Comparison of ENCODE assay signal across 12 cellular contexts in the genomic region with DNA sequence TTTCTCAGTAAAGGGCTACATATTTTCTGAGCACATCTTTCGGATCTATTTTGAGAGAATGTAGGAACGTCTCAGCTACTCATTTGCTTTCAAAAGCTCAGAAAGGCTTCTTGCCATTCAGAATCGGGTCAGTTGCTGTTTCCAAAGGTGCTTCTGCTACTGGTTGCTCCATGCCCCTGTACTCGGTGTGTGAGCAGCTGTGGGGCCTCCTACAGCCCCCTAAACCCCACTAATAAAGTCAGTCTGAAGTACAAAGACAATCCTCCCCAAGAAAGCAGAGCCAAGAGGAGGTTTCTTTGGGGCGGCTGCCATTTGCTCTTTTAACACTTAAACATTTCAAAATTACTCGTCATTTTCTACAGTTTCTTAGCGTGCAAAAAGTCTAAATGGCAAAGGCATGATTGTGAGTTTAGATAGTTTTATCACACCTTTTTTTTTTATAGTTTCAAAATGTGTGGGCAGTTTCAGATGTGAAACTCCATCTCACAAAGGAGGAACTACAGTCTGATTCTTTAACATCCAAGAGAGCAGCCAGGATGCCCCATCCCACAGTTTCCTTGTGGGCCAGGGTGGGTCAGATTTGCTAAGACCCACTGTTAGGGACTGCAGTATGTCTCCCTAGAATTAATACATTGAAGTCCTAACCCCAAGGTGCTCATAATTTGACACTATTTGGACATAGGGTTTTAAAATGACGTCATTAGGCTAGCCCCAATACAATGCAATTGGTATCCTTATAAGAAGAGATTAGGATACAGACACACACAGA. TPM values are rescaled to one million over a fixed set of nuclear protein-coding genes. Genes with fewer than 3 reads are reported as not detected.
DNase-seq lines count a peak whose midpoint lies in the region; ATAC-seq and TF ChIP-seq lines count a peak whose summit lies in the region.
"Had no signal": no experiment of that assay in that cellular context is flagged by ENCODE, and none has a peak within 500 bp of the region (broad histone marks: within the 10 kb centered on the region; RNA-seq: fewer than 3 reads in every experiment).

No MANE protein-coding gene starts in this region.

- H3K4me2 ChIP-seq in GM23248 (ENCODE audit: unreplicated experiment) = no peak overlapping the region

- H3K4me1 Mint-ChIP-seq in stimulated activated naive CD8-positive, alpha-beta T cell treated with anti-CD3 and anti-CD28 coated beads, Interleukin-15, Interleukin-2, amounts not matched to agents 100 ng/mL and 50 ng/mL, for 24 hours (ENCODE audit: low read depth) = peaks cover 100% of the 10 kb centered on the region
- H3K4me1 Mint-ChIP-seq in T-helper 2 cell treated with Interferon-gamma antibody and Interleukin-4, amounts not matched to agents 5 μg/mL and 100 μg/mL, for 36 hours (ENCODE audit: low read depth) = peaks cover 69% of the 10 kb centered on the region

- no peak overlapping the region for H3K9ac ChIP-seq in GM23248

- H3K79me2 ChIP-seq in GM23248 (ENCODE audit: insufficient read depth) = no peaks in the 10 kb centered on the region; the same call in 1 of the 2 replicates

- peak overlapping the region; percentile 98 for H3K4me3 Mint-ChIP-seq in stimulated activated naive CD8-positive, alpha-beta T cell treated with anti-CD3 and anti-CD28 coated beads, Interleukin-15, Interleukin-2, amounts not matched to agents 100 ng/mL and 50 ng/mL, for 24 hours
- peak overlapping the region; percentile 93 for H3K4me3 Mint-ChIP-seq in T-helper 2 cell treated with Interferon-gamma antibody and Interleukin-4, amounts not matched to agents 5 μg/mL and 100 μg/mL, for 36 hours

- H3K36me3 ChIP-seq in esophagus muscularis mucosa = no peaks in the 10 kb centered on the region
- no peaks in the 10 kb centered on the region for H3K36me3 ChIP-seq in GM23248 (ENCODE audit: low read depth)
- H3K36me3 ChIP-seq: uterus had no signal

- H3K9me2 ChIP-seq in GM23248 (ENCODE audit: insufficient read depth) = no peaks in the 10 kb centered on the region

- H3K27ac ChIP-seq in esophagus muscularis mucosa (replicated peaks in 1 of 4) (no peak overlapping the region), GM23248 (no peak overlapping the region)
- H3K27ac ChIP-seq: uterus had no signal

- H3K36me3 Mint-ChIP-seq in stimulated activated naive CD8-positive, alpha-beta T cell treated with anti-CD3 and anti-CD28 coated beads, Interleukin-15, Interleukin-2, amounts not matched to agents 100 ng/mL and 50 ng/mL, for 24 hours (ENCODE audit: low read depth) = peaks cover 19% of the 10 kb centered on the region
- H3K36me3 Mint-ChIP-seq in T-helper 2 cell treated with Interferon-gamma antibody and Interleukin-4, amounts not matched to agents 5 μg/mL and 100 μg/mL, for 36 hours (ENCODE audit: low read depth) = peaks cover 71% of the 10 kb centered on the region

- H3K4me3 ChIP-seq in esophagus muscularis mucosa (no peak overlapping the region), GM23248 (no peak overlapping the region)
- H3K4me3 ChIP-seq: uterus had no signal

- H3K9me3 ChIP-seq in esophagus muscularis mucosa (no peaks in the 10 kb centered on the region), GM23248 (ENCODE audit: low read depth) (no peaks in the 10 kb centered on the region)
- H3K9me3 ChIP-seq: uterus had no signal

- intact Hi-C loops in esophagus muscularis mucosa (cut with DNase I) = no loop called here

- DNase-seq in stimulated activated naive CD8-positive, alpha-beta T cell treated with anti-CD3 and anti-CD28 coated beads, Interleukin-15, Interleukin-2, amounts not matched to agents 100 U/mL and 50 U/mL, for 24 hours = no peak
- DNase-seq in T-helper 2 cell treated with Interferon-gamma antibody and Interleukin-4, amounts not matched to agents 5 μg/mL and 100 μg/mL, for 36 hours (ENCODE audit: low spot score) = peak; percentile 50
- DNase-seq in esophagus muscularis mucosa (ENCODE audit: extremely low spot score) (peak; percentile 86), D341Med (ENCODE audit: low spot score) (no peak), GM10248 (ENCODE audit: extremely low spot score) (no peak), GM13977 (ENCODE audit: low spot score) (no peak), GM23248 (no peak)
- DNase-seq: cortex of kidney, NCI-H345, uterus had no signal

- peaks cover 5% of the 10 kb centered on the region for H3K27me3 Mint-ChIP-seq in stimulated activated naive CD8-positive, alpha-beta T cell treated with anti-CD3 and anti-CD28 coated beads, Interleukin-15, Interleukin-2, amounts not matched to agents 100 ng/mL and 50 ng/mL, for 24 hours
- no peaks in the 10 kb centered on the region for H3K27me3 Mint-ChIP-seq in T-helper 2 cell treated with Interferon-gamma antibody and Interleukin-4, amounts not matched to agents 5 μg/mL and 100 μg/mL, for 36 hours (ENCODE audit: low read depth)

- CTCF ChIA-PET in GM10248 (lab: Yijun Ruan, JAX) = no interaction called here

- H3F3A ChIP-seq in GM23248 (ENCODE audit: insufficient read depth) = peaks cover 39% of the 10 kb centered on the region

- TF ChIP-seq EP300 in esophagus muscularis mucosa (IDR thresholded peaks at IDR 0.05) = no peak

- H4K20me1 ChIP-seq in GM23248 (ENCODE audit: insufficient read depth) = no peaks in the 10 kb centered on the region

- H3K9me3 Mint-ChIP-seq in stimulated activated naive CD8-positive, alpha-beta T cell treated with anti-CD3 and anti-CD28 coated beads, Interleukin-15, Interleukin-2, amounts not matched to agents 100 ng/mL and 50 ng/mL, for 24 hours = no peaks in the 10 kb centered on the region
- no peaks in the 10 kb centered on the region for H3K9me3 Mint-ChIP-seq in T-helper 2 cell treated with Interferon-gamma antibody and Interleukin-4, amounts not matched to agents 5 μg/mL and 100 μg/mL, for 36 hours

- H3K27ac Mint-ChIP-seq in stimulated activated naive CD8-positive, alpha-beta T cell treated with anti-CD3 and anti-CD28 coated beads, Interleukin-15, Interleukin-2, amounts not matched to agents 100 ng/mL and 50 ng/mL, for 24 hours = peak overlapping the region; percentile 99
- peak overlapping the region; percentile 94 for H3K27ac Mint-ChIP-seq in T-helper 2 cell treated with Interferon-gamma antibody and Interleukin-4, amounts not matched to agents 5 μg/mL and 100 μg/mL, for 36 hours

- no peak for TF ChIP-seq POLR2A in esophagus muscularis mucosa (IDR thresholded peaks at IDR 0.05; ENCODE audit: low read depth)

- TF ChIP-seq CTCF in esophagus muscularis mucosa (IDR thresholded peaks at IDR 0.05) = no peak
- TF ChIP-seq CTCF in GM10248 (IDR thresholded peaks at IDR 0.05; ENCODE audit: control extremely low read depth, extremely low read depth, low read depth, missing control alignments) = no peak
- TF ChIP-seq CTCF in GM13977 (IDR thresholded peaks at IDR 0.05; ENCODE audit: extremely low read depth, insufficient read depth, missing control alignments) = no peak

- WGBS in esophagus muscularis mucosa = 78% methylated on average over 8 of the region's 8 CpGs
- WGBS in GM23248 (ENCODE audit: low coverage in 1 of 2, low lambda C conversion rate in 2 of 2, missing lambda C conversion rate in 2 of 2), 2 experiments = 97 to 98% methylated on average over 8 of the region's 8 CpGs

- H3K4me1 ChIP-seq in esophagus muscularis mucosa (peaks cover 0 to 17% (median 13%) of the 10 kb centered on the region in 4 donors), GM23248 (ENCODE audit: insufficient read depth) (peaks cover 40% of the 10 kb centered on the region)
- H3K4me1 ChIP-seq: uterus had no signal

- POLR2A ChIA-PET in GM10248 (lab: Yijun Ruan, JAX) = no interaction called here

- H2AFZ ChIP-seq in GM23248 = no peak overlapping the region

- in situ Hi-C loops in GM13977 (cut with MboI; ENCODE audit: low pct_unique_long_range_greater_than_20kb, low sequenced_read_pairs, unreplicated experiment) (loop anchor here (10.0 kb wide), 1 partner anchor 150 kb away; no protein-coding TSS in a partner anchor), GM23248 (cut with MboI) (loop anchor here (10.0 to 25.0 kb wide), 2 partner anchors 150 to 792 kb away; no protein-coding TSS in a partner anchor)

- H3K27me3 ChIP-seq in esophagus muscularis mucosa (peaks cover 0 to 16% (median 3%) of the 10 kb centered on the region in 4 donors), GM23248 (replicated peaks; ENCODE audit: insufficient read depth) (no peaks in the 10 kb centered on the region)
- H3K27me3 ChIP-seq: uterus had no signal

- ATAC-seq in stimulated activated naive CD8-positive, alpha-beta T cell treated with anti-CD3 and anti-CD28 coated beads, Interleukin-15, Interleukin-2, amounts not matched to agents 100 U/mL and 50 U/mL, for 24 hours = no peak

RNA-seq across cellular contexts. Expression of a gene that starts 4.1 kb away (rescaled TPM):
- total RNA-seq in esophagus muscularis mucosa = 10 to 100 TPM in 1 of 4 donors, 1 to 10 TPM in 3; 3.7 to 10.9 (median 5.6) TPM
- total RNA-seq in GM23248 (2014; rRNA removed; shearing (Covaris generic)) = 32.6 and 35.3 TPM in 2 replicates
- 21.3 and 23.1 TPM in 2 replicates for polyA plus RNA-seq in GM23248 (2016; fragmentation: Nextera tagmentation; extraction: Ambion mirVana)
- total RNA-seq: G401 had no signal

Comparison
In these comparisons a context has a peak if more than half of its experiments do, and no peak if none do; other contexts are left out.
1. DNase-seq: peak in T-helper 2 cell treated with Interferon-gamma antibody and Interleukin-4, amounts not matched to agents 5 μg/mL and 100 μg/mL, for 36 hours (single experiment) and esophagus muscularis mucosa (single experiment); none in stimulated activated naive CD8-positive, alpha-beta T cell treated with anti-CD3 and anti-CD28 coated beads, Interleukin-15, Interleukin-2, amounts not matched to agents 100 U/mL and 50 U/mL, for 24 hours (single experiment), D341Med (single experiment), GM10248 (single experiment), GM13977 (single experiment) and GM23248 (single experiment).